8 cellular contexts compared by ENCODE assay signal in genomic region chr11:7576671-7577225, GRCh38.
DNase-seq lines count a peak whose midpoint lies in the region; ATAC-seq and TF ChIP-seq lines count a peak whose summit lies in the region.

No MANE protein-coding gene starts in this region.

- WGBS in esophagus, 2 donors, result 17 to 39% methylated on average over 12 of the region's 12 CpGs
- 13 to 20% methylated on average over 3 to 12 of the region's 12 CpGs for WGBS in transverse colon (ENCODE audit: low coverage in 1 of 2), 2 donors

- ATAC-seq in GM21447 (IDR thresholded peaks at IDR 0.05; ENCODE audit: unreplicated experiment) (no peak), GM21786 (IDR thresholded peaks at IDR 0.05; ENCODE audit: unreplicated experiment) (no peak)

- in situ Hi-C loops in transverse colon (cut with MboI; ENCODE audit: low pct_ligation_motif_present in 1 of 4, low pct_unique_long_range_greater_than_20kb in 1 of 4, low sequenced_read_pairs in 3 of 4), result no loop called here

- peak overlapping the region; percentile 73 to 76 for H3K27ac ChIP-seq in esophagus (ENCODE audit: low read depth in 2 of 2, low read length in 1 of 2)
- H3K27ac ChIP-seq in transverse colon, result peak overlapping the region; percentile 86 to 92 (median 88)

- H3K36me3 ChIP-seq in esophagus (ENCODE audit: control insufficient read depth in 2 of 2, insufficient read depth in 2 of 2, low read length in 1 of 2), result no peaks in the 10 kb centered on the region
- no peaks in the 10 kb centered on the region for H3K36me3 ChIP-seq in mucosa of stomach (ENCODE audit: control insufficient read depth, insufficient read depth, low read length)
- no peaks in the 10 kb centered on the region for H3K36me3 ChIP-seq in transverse colon

- TF ChIP-seq CTCF in transverse colon (IDR thresholded peaks at IDR 0.05), result no peak

- H3K9ac ChIP-seq in mucosa of stomach (ENCODE audit: low read length), result peak overlapping the region; percentile 72

- H3K9me3 ChIP-seq in esophagus (ENCODE audit: control insufficient read depth in 2 of 2, insufficient read depth in 1 of 2, low read depth in 1 of 2, low read length in 1 of 2) (no peaks in the 10 kb centered on the region), mucosa of stomach (ENCODE audit: control insufficient read depth, low read length) (no peaks in the 10 kb centered on the region), transverse colon (no peaks in the 10 kb centered on the region)

- H3K4me1 ChIP-seq in esophagus (ENCODE audit: control insufficient read depth in 2 of 2, insufficient read depth in 2 of 2, low read length in 1 of 2) (peaks cover 4 to 15% of the 10 kb centered on the region in 2 donors), mucosa of stomach (ENCODE audit: control insufficient read depth, insufficient read depth, low read length) (peaks cover 74% of the 10 kb centered on the region), transverse colon (peaks cover 45 to 87% (median 69%) of the 10 kb centered on the region in 4 donors)

- intact Hi-C loops in transverse colon (cut with DNase I; ENCODE audit: low total_unique reads), result no loop called here

- TF ChIP-seq POLR2A in transverse colon (IDR thresholded peaks at IDR 0.05), result no peak

- no peaks in the 10 kb centered on the region for H3K27me3 ChIP-seq in esophagus (ENCODE audit: control insufficient read depth in 1 of 2, insufficient read depth in 2 of 2, low read length in 2 of 2)
- H3K27me3 ChIP-seq in mucosa of stomach (ENCODE audit: control insufficient read depth, insufficient read depth, low read length), result no peaks in the 10 kb centered on the region
- no peaks in the 10 kb centered on the region for H3K27me3 ChIP-seq in transverse colon

- no peak for TF ChIP-seq EP300 in transverse colon (IDR thresholded peaks at IDR 0.05; ENCODE audit: low read depth)

- H3K4me3 ChIP-seq in esophagus (ENCODE audit: low read depth in 1 of 2, low read length in 2 of 2) (no peak overlapping the region), mucosa of stomach (ENCODE audit: low read length) (peak overlapping the region; percentile 44), transverse colon (peak overlapping the region in 3 of 4 donors; percentile 1 to 35 (median 23))

- DNase-seq in DMS53 (lab: John Stamatoyannopoulos, UW) (peak; percentile 60), DMS53 treated with DMSO at 0.1 percent for 48 hours (lab: John Stamatoyannopoulos, UW; ENCODE audit: unreplicated experiment) (no peak), transverse colon (no peak)
- no peak for DNase-seq in stimulated activated CD4-positive, alpha-beta T cell treated with anti-CD3 and anti-CD28 coated beads, Interleukin-4, amount 100 ng/mL, for 24 hours

Comparison
In these comparisons a context has a peak if more than half of its experiments do, and no peak if none do; other contexts are left out.
1. H3K4me3 ChIP-seq: peak in mucosa of stomach (single experiment) and transverse colon (3 of 4); none in esophagus (0 of 2).